ENCODE assay signal across 1 cellular context in genomic region chr2:150129921-150130320, GRCh38.
TF ChIP-seq lines count a peak whose summit lies in the region.

No MANE protein-coding gene starts in this region.

TF ChIP-seq in A549, 52 proteins besides CTCF, POLR2A, EP300 and RAD21:
- TF ChIP-seq TFCP2L1 (CRISPR knock-in tag; IDR thresholded peaks at IDR 0.05) (no peak), MYC (IDR thresholded peaks at IDR 0.05; ENCODE audit: borderline replicate concordance, low read length) (no peak), RARB (CRISPR knock-in tag; IDR thresholded peaks at IDR 0.05) (no peak), ZNF302 (CRISPR knock-in tag; IDR thresholded peaks at IDR 0.05) (no peak), HDAC2 (IDR thresholded peaks at IDR 0.05) (no peak), RCOR1 (IDR thresholded peaks at IDR 0.05; ENCODE audit: low read depth, low read length) (no peak), JUN (IDR thresholded peaks at IDR 0.05) (no peak), JUNB (IDR thresholded peaks at IDR 0.05) (no peak)
